ENCODE assay signal across 1 cellular context in genomic region chr15:95902606-95903005, GRCh38.
TF ChIP-seq lines count a peak whose summit lies in the region.

No MANE protein-coding gene starts in this region.

TF ChIP-seq in K562, 482 proteins besides CTCF, POLR2A, EP300 and RAD21 (continued from another document):
- TF ChIP-seq ZNF592 (IDR thresholded peaks at IDR 0.05) (no peak), ZEB2 (IDR thresholded peaks at IDR 0.05) (no peak), TCF7L2 (IDR thresholded peaks at IDR 0.05; ENCODE audit: low read depth, low read length) (no peak), HES1 (IDR thresholded peaks at IDR 0.05; ENCODE audit: low read depth) (no peak), CHD4 (IDR thresholded peaks at IDR 0.05; ENCODE audit: insufficient read depth, insufficient replicate concordance, low read depth, low read length, poor library complexity, severe bottlenecking) (no peak)
TF ChIP-seq in K562: peak in this region for 0.
